In the genomic region with DNA sequence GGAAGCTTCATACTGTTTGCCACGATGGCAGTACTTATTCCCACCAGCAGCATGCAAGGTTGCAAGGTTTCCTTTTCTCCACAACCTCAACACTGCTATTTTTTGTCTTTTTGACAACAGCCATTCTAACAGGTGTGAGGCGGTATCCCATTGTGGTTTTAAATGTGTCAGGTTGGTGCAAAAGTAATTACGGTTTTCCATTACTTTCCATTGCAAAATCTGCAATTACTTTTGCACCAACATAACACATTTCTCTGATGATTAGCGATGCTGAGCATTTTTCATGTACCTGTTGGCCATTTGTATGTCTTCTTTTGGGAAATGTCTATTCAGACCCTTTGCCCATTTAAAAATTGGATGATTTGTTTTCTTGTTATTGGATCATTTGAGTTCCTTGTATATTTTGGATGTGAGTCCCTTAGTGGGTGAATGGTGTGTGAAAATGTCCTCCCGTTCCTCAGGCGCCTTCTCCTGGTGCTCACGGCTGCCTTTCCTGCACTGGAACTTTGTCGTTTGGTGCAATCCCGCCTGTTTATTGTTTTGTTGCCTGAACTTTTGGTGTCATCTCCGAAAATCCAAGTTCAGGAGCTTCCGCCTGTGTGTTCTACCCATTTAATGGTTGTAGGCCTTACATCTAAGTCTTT, we compare ENCODE assay signal across 21 cellular contexts.
DNase-seq lines count a peak whose midpoint lies in the region; ATAC-seq, FAIRE-seq and TF ChIP-seq lines count a peak whose summit lies in the region.
"Had no signal": no experiment of that assay in that cellular context is flagged by ENCODE, and none has a peak within 500 bp of the region (broad histone marks: within the 10 kb centered on the region; RNA-seq: fewer than 3 reads in every experiment).

No MANE protein-coding gene starts in this region.

- no peaks in the 10 kb centered on the region for H3K27me3 Mint-ChIP-seq in activated T-helper 17 cell treated with anti-CD3 and anti-CD28 coated beads, Interleukin-2, amount 50 U/mL, for 72 hours
- H3K27me3 Mint-ChIP-seq: CD4-positive, CD25-positive, alpha-beta regulatory T cell had no signal

- CTCF ChIA-PET in HEK293 (lab: Yijun Ruan, JAX): no interaction called here
- CTCF ChIA-PET in HEK293T (lab: Yijun Ruan, JAX): no interaction called here
- CTCF ChIA-PET in K562 (lab: Yijun Ruan, JAX; ENCODE audit: low intra/inter-chr PET ratio): no interaction called here

- H3K9me3 ChIP-seq in HEK293 (ENCODE audit: control insufficient read depth, insufficient read depth, low read depth, low read length) (no peaks in the 10 kb centered on the region), K562 (replicated peaks; ENCODE audit: control insufficient read depth, insufficient read depth, low read depth, low read length) (no peaks in the 10 kb centered on the region)
- H3K9me3 ChIP-seq: Caco-2 had no signal

- H2AFZ ChIP-seq in K562 (ENCODE audit: low read depth, low read length): no peak overlapping the region
- H2AFZ ChIP-seq: GM23338 had no signal

- no peaks in the 10 kb centered on the region for H3K9me1 ChIP-seq in K562 (ENCODE audit: control insufficient read depth, insufficient read depth, low read length)

- intact Hi-C loops in K562 (cut with micrococcal nuclease): no loop called here
- intact Hi-C loops in sciatic nerve (cut with DNase I): no loop called here

- in situ Hi-C loops in K562 (cut with MboI): no loop called here

- WGBS in K562 (ENCODE audit: insufficient coverage, low coverage, missing lambda C conversion rate): 3% methylated on average over 11 of the region's 11 CpGs

- TF ChIP-seq CTCF in HEK293 (tag by site-specific recombination; IDR thresholded peaks at IDR 0.05) (no peak), K562 (IDR thresholded peaks at IDR 0.05 in 2 of 3, conservative IDR thresholded peaks at IDR 0.05 in 1 of 3; ENCODE audit: insufficient read depth in 2 of 3, low read depth in 1 of 3, low read length in 3 of 3) (no peak)

- no peaks in the 10 kb centered on the region for H4K20me1 ChIP-seq in K562 (replicated peaks; ENCODE audit: control insufficient read depth, insufficient read depth, low read length)

- H3K4me3 Mint-ChIP-seq in activated T-helper 17 cell treated with anti-CD3 and anti-CD28 coated beads, Interleukin-2, amount 50 U/mL, for 72 hours: no peak overlapping the region
- H3K4me3 Mint-ChIP-seq: CD8-positive, alpha-beta T cell; GM23338; H9 had no signal

- no TSS peak for BruUV-seq in K562 (replicated peaks; lab: Mats Ljungman, UMichigan)

- no peaks in the 10 kb centered on the region for H3K36me3 ChIP-seq in HEK293 (ENCODE audit: control insufficient read depth in 2 of 2, insufficient read depth in 1 of 2, low read length in 2 of 2)
- H3K36me3 ChIP-seq in K562 (ENCODE audit: control insufficient read depth, insufficient read depth, low read length): no peaks in the 10 kb centered on the region

- no peak overlapping the region for H3K4me2 ChIP-seq in K562 (ENCODE audit: insufficient read depth, low read length)
- H3K4me2 ChIP-seq: GM23338 had no signal

- TF ChIP-seq POLR2A in K562 (conservative IDR thresholded peaks at IDR 0.05): no peak

- H3K79me2 ChIP-seq in K562 (ENCODE audit: control insufficient read depth, insufficient read depth, low read length): no peaks in the 10 kb centered on the region

- H3K9ac ChIP-seq in K562 (ENCODE audit: insufficient read depth in 1 of 2, low read depth in 2 of 2, low read length in 2 of 2): no peak overlapping the region

- no peaks in the 10 kb centered on the region for H3K36me3 Mint-ChIP-seq in activated T-helper 17 cell treated with anti-CD3 and anti-CD28 coated beads, Interleukin-2, amount 50 U/mL, for 72 hours (ENCODE audit: low read depth)
- H3K36me3 Mint-ChIP-seq: CD4-positive, CD25-positive, alpha-beta regulatory T cell; CD8-positive, alpha-beta T cell had no signal

- H3K4me1 ChIP-seq in HEK293 (ENCODE audit: control insufficient read depth, insufficient read depth, low read length): no peaks in the 10 kb centered on the region
- H3K4me1 ChIP-seq in K562 (replicated peaks in 1 of 2; ENCODE audit: control insufficient read depth in 2 of 2, insufficient read depth in 2 of 2, low read length in 2 of 2): peaks cover 0 to 5% of the 10 kb centered on the region in 2 experiments; a peak in 1 of 5 replicates
- H3K4me1 ChIP-seq: Caco-2 had no signal

- ATAC-seq in K562: no peak
- no peak for ATAC-seq in sciatic nerve
- no peak for ATAC-seq in activated T-helper 17 cell treated with anti-CD3 and anti-CD28 coated beads, Interleukin-2, amount 50 U/mL, for 72 hours (replicated peaks)
- ATAC-seq: CD8-positive, alpha-beta T cell; GM12878; GM23338; HCT116 had no signal

- no peak for FAIRE-seq in K562 (lab: Jason Lieb, UNC)
- FAIRE-seq: D721Med, GM12878 had no signal

- H3K27me3 ChIP-seq in K562 (ENCODE audit: control insufficient read depth in 2 of 2, insufficient read depth in 2 of 2, low read length in 2 of 2): no peaks in the 10 kb centered on the region

- H3K9me3 Mint-ChIP-seq in activated T-helper 17 cell treated with anti-CD3 and anti-CD28 coated beads, Interleukin-2, amount 50 U/mL, for 72 hours: no peaks in the 10 kb centered on the region

- POLR2A ChIA-PET in HEK293 (lab: Yijun Ruan, JAX): no interaction called here
- POLR2A ChIA-PET in HEK293T (lab: Yijun Ruan, JAX): no interaction called here
- POLR2A ChIA-PET in K562 (lab: Yijun Ruan, JAX): no interaction called here

- H3K27ac ChIP-seq in HEK293 (ENCODE audit: extremely low read depth, low read depth, low read length) (no peak overlapping the region), K562 (ENCODE audit: extremely low read depth, low read depth, low read length) (no peak overlapping the region)
- H3K27ac ChIP-seq: C4-2B had no signal

- no peak for DNase-seq in HEK293T (ENCODE audit: extremely low spot score)
- DNase-seq in K562 (ENCODE audit: extremely low read depth in 1 of 4, low spot score in 3 of 4): no peak
- peak; percentile 10 for DNase-seq in sciatic nerve (ENCODE audit: low spot score)
- no peak for DNase-seq in C1 segment of cervical spinal cord (lab: John Stamatoyannopoulos, UW)
- DNase-seq in NCI-H2107 treated with DMSO at 0.1 percent for 48 hours (lab: John Stamatoyannopoulos, UW; ENCODE audit: unreplicated experiment): no peak
- no peak for DNase-seq in D341Med (ENCODE audit: low spot score)
- DNase-seq: Caco-2; CD4-positive, CD25-positive, alpha-beta regulatory T cell; DMS 273 treated with DMSO at 0.1 percent for 48 hours; DMS79; EL; GDM1 had no signal

- TF ChIP-seq RAD21 in K562 (CRISPR knock-in tag; conservative IDR thresholded peaks at IDR 0.05 in 1 of 2, IDR thresholded peaks at IDR 0.05 in 1 of 2): no peak

- TF ChIP-seq EP300 in K562 (IDR thresholded peaks at IDR 0.05; ENCODE audit: low read length): no peak

- no peaks in the 10 kb centered on the region for H3K4me1 Mint-ChIP-seq in activated T-helper 17 cell treated with anti-CD3 and anti-CD28 coated beads, Interleukin-2, amount 50 U/mL, for 72 hours
- H3K4me1 Mint-ChIP-seq: CD4-positive, CD25-positive, alpha-beta regulatory T cell; GM23338 had no signal

- H3K4me3 ChIP-seq in HEK293 (ENCODE audit: low read depth, low read length) (no peak overlapping the region), K562 (no peak overlapping the region)
- H3K4me3 ChIP-seq: GM12878, GM23338 had no signal

- H3K27ac Mint-ChIP-seq in activated T-helper 17 cell treated with anti-CD3 and anti-CD28 coated beads, Interleukin-2, amount 50 U/mL, for 72 hours: no peak overlapping the region
- H3K27ac Mint-ChIP-seq: CD4-positive, CD25-positive, alpha-beta regulatory T cell; CD8-positive, alpha-beta T cell; GM23338; H9 had no signal

TF ChIP-seq in HEK293, 187 proteins besides CTCF, POLR2A, EP300 and RAD21:
- TF ChIP-seq ZNF350 (tag by site-specific recombination; IDR thresholded peaks at IDR 0.05) (no peak), SCRT2 (tag by site-specific recombination; IDR thresholded peaks at IDR 0.05) (peak; percentile 35; the same call in 1 of the 2 replicates)

TF ChIP-seq in HEK293T, 16 proteins besides CTCF, POLR2A, EP300 and RAD21:
- TF ChIP-seq ELF4 (IDR thresholded peaks at IDR 0.05) (peak; percentile 62; the same call in 1 of the 2 replicates), FOXK2 (IDR thresholded peaks at IDR 0.05) (no peak)

TF ChIP-seq in K562, 482 proteins besides CTCF, POLR2A, EP300 and RAD21 (continues in another document):
- no peak for TF ChIP-seq CBX3 (IDR thresholded peaks at IDR 0.05; ENCODE audit: borderline replicate concordance in 1 of 2, low read length in 2 of 2)
- TF ChIP-seq POLR2B (IDR thresholded peaks at IDR 0.05; ENCODE audit: low read depth, partially characterized antibody): no peak
